In the genomic region with DNA sequence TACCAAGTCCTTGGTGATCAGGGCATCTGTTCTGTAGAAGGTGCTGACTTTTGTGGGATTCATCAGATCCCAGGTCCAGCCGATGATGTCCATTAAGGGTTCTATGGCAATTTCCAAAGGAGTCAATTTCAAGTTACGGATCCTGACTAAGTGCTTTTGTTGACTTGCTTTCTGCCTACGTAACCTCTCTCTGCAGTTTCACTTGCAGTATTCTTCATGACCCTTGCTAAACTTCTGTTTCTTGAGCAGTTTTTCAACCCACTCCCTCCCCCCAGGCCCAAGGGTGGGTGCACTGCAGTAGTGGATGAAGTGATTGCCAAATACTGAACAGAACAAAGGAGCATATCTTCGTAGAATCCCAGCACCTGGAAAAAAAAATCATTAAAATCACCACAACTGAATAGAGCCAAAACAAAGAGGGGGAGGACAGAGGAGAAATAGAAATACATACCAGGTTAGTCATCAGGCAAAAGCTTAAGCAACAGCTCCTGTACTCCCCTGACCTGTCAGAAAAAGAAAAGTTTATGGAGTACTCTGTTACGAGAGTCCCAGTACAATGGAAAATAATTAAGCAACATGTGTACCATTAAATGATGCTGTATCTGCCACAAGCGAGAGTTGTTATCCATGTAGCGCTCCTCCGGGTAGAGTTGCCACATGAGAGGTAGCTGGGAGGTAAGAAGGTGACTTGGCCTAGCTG, we compare ENCODE assay signal across 1 cellular context.
TF ChIP-seq lines count a peak whose summit lies in the region.

No MANE protein-coding gene starts in this region.

TF ChIP-seq in IMR-90, 13 proteins besides CTCF, POLR2A, EP300 and RAD21 (continued from another document):
- peak; percentile 84 for TF ChIP-seq CEBPB (IDR thresholded peaks at IDR 0.05; ENCODE audit: low read depth, low read length)
- TF ChIP-seq FOS (IDR thresholded peaks at IDR 0.05; ENCODE audit: low read depth, low read length): peak; percentile 30; the same call in 1 of the 2 replicates
